In genomic region chr2:59997371-59997770, GRCh38 we compare ENCODE assay signal across 21 cellular contexts.
DNase-seq lines count a peak whose midpoint lies in the region; FAIRE-seq and TF ChIP-seq lines count a peak whose summit lies in the region.
"Had no signal": no experiment of that assay in that cellular context is flagged by ENCODE, and none has a peak within 500 bp of the region (broad histone marks: within the 10 kb centered on the region; RNA-seq: fewer than 3 reads in every experiment).

No MANE protein-coding gene starts in this region.

- WGBS in small intestine, 3 donors, result 18 to 68% (median 55%) methylated on average over 3 of the region's 3 CpGs
- 88% methylated on average over 3 of the region's 3 CpGs for WGBS in prostate gland

- H3K27me3 Mint-ChIP-seq in astrocyte (ENCODE audit: low read depth, unreplicated experiment), result peaks cover 3% of the 10 kb centered on the region
- H3K27me3 Mint-ChIP-seq: B cell; CD4-positive, alpha-beta T cell had no signal

- H3K4me3 ChIP-seq in BLaER1 (no peak overlapping the region), astrocyte (ENCODE audit: insufficient read depth, low read depth, low read length) (no peak overlapping the region), small intestine (ENCODE audit: low read depth in 1 of 2, low read length in 2 of 2) (no peak overlapping the region), prostate gland (no peak overlapping the region)
- H3K4me3 ChIP-seq: A549 had no signal

- no peak for DNase-seq in astrocyte (ENCODE audit: low read depth)
- DNase-seq in small intestine, result peak; percentile 90
- DNase-seq in DMS153 treated with DMSO at 0.1 percent for 48 hours (lab: John Stamatoyannopoulos, UW; ENCODE audit: unreplicated experiment), result no peak
- DNase-seq in prostate gland (ENCODE audit: low spot score), result no peak
- DNase-seq: AML-193; Caco-2; Calu3; CD4-positive, alpha-beta T cell; CD8-positive, alpha-beta T cell; DMS53; DMS79; EL; GDM1 had no signal

- H3K9me3 Mint-ChIP-seq in astrocyte (ENCODE audit: unreplicated experiment), result no peaks in the 10 kb centered on the region
- H3K9me3 Mint-ChIP-seq: CD4-positive, alpha-beta T cell; CD8-positive, alpha-beta T cell had no signal

- H3K36me3 ChIP-seq in BLaER1 (no peaks in the 10 kb centered on the region), astrocyte (ENCODE audit: insufficient read depth, low read length) (no peaks in the 10 kb centered on the region), small intestine (ENCODE audit: control insufficient read depth in 2 of 2, insufficient read depth in 2 of 2, low read length in 2 of 2) (no peaks in the 10 kb centered on the region), prostate gland (no peaks in the 10 kb centered on the region)

- H3K79me2 ChIP-seq in astrocyte (ENCODE audit: insufficient read depth, low read length), result no peaks in the 10 kb centered on the region

- no peaks in the 10 kb centered on the region for H3K4me1 Mint-ChIP-seq in astrocyte (ENCODE audit: low read depth, unreplicated experiment)

- H3K9me3 ChIP-seq in BLaER1, result no peaks in the 10 kb centered on the region
- H3K9me3 ChIP-seq in astrocyte (ENCODE audit: insufficient read depth, low read depth, low read length), result peaks cover 3% of the 10 kb centered on the region
- H3K9me3 ChIP-seq in small intestine (ENCODE audit: control insufficient read depth, low read depth), result no peaks in the 10 kb centered on the region
- H3K9me3 ChIP-seq in prostate gland, result no peaks in the 10 kb centered on the region
- H3K9me3 ChIP-seq: A549, Caco-2 had no signal

- H3K27ac ChIP-seq in BLaER1 (peak overlapping the region; percentile 58; the same call in 1 of the 2 replicates), astrocyte (ENCODE audit: low read depth, low read length) (no peak overlapping the region), small intestine (ENCODE audit: low read depth in 1 of 2, low read length in 1 of 2) (no peak overlapping the region), prostate gland (no peak overlapping the region)
- H3K27ac ChIP-seq: 22Rv1, A549, C4-2B had no signal

- H3K4me1 ChIP-seq in BLaER1 (peaks cover 60% of the 10 kb centered on the region), astrocyte (ENCODE audit: insufficient read depth, low read length) (no peaks in the 10 kb centered on the region), small intestine (ENCODE audit: control insufficient read depth in 2 of 2, insufficient read depth in 1 of 2, low read depth in 1 of 2, low read length in 1 of 2) (peaks cover 3% of the 10 kb centered on the region in 2 donors), prostate gland (replicated peaks) (no peaks in the 10 kb centered on the region)
- H3K4me1 ChIP-seq: A549, Caco-2 had no signal

- no peak overlapping the region for H3K4me3 Mint-ChIP-seq in astrocyte (ENCODE audit: unreplicated experiment)
- H3K4me3 Mint-ChIP-seq: CD4-positive, alpha-beta T cell; CD8-positive, alpha-beta T cell had no signal

- FAIRE-seq in astrocyte (lab: Jason Lieb, UNC), result no peak
- peak; percentile 64 for FAIRE-seq in small intestine (lab: Jason Lieb, UNC)
- FAIRE-seq: A549, D721Med, GM12891, GM19239 had no signal

- H3K36me3 Mint-ChIP-seq in astrocyte (ENCODE audit: low read depth, unreplicated experiment), result no peaks in the 10 kb centered on the region
- H3K36me3 Mint-ChIP-seq: CD8-positive, alpha-beta T cell had no signal

- H2AFZ ChIP-seq in astrocyte (ENCODE audit: low read depth, low read length), result peak overlapping the region; percentile 18

- no peak for TF ChIP-seq CTCF in astrocyte (IDR thresholded peaks at IDR 0.05; ENCODE audit: insufficient read depth, low read depth, low read length)
- TF ChIP-seq CTCF in prostate gland (IDR thresholded peaks at IDR 0.05), result no peak

- TF ChIP-seq POLR2A in prostate gland (IDR thresholded peaks at IDR 0.05), result no peak

- intact Hi-C loops in prostate gland (cut with DNase I), result no loop called here

- H3K4me2 ChIP-seq in BLaER1 (peak overlapping the region; percentile 83), astrocyte (ENCODE audit: low read length) (no peak overlapping the region)
- H3K4me2 ChIP-seq: A549 had no signal

- H4K20me1 ChIP-seq in BLaER1, result no peaks in the 10 kb centered on the region
- H4K20me1 ChIP-seq in astrocyte (ENCODE audit: insufficient read depth, low read length), result no peaks in the 10 kb centered on the region

- H3K9ac ChIP-seq in BLaER1, result 0 out of 2 replicates have a peak overlapping the region, but pooled peaks have one; percentile 42
- no peak overlapping the region for H3K9ac ChIP-seq in astrocyte (ENCODE audit: low read length)

- H3K27me3 ChIP-seq in BLaER1 (no peaks in the 10 kb centered on the region), astrocyte (ENCODE audit: insufficient read depth, low read length) (no peaks in the 10 kb centered on the region), small intestine (ENCODE audit: control insufficient read depth in 2 of 2, insufficient read depth in 2 of 2, low read length in 2 of 2) (no peaks in the 10 kb centered on the region), prostate gland (replicated peaks; ENCODE audit: insufficient read depth) (no peaks in the 10 kb centered on the region)

- no peak overlapping the region for H3K27ac Mint-ChIP-seq in astrocyte (ENCODE audit: unreplicated experiment)
- H3K27ac Mint-ChIP-seq: B cell; CD4-positive, alpha-beta T cell; CD8-positive, alpha-beta T cell had no signal
